Comparison of ENCODE assay signal across 11 cellular contexts in genomic region chr7:2845193-2845592, GRCh38. TPM values are rescaled to one million over a fixed set of nuclear protein-coding genes. Genes with fewer than 3 reads are reported as not detected.
A peak's percentile ranks its signal among the peaks of the same experiment; 100 is the strongest.
DNase-seq lines count a peak whose midpoint lies in the region; ATAC-seq and TF ChIP-seq lines count a peak whose summit lies in the region.
"Had no signal": no experiment of that assay in that cellular context is flagged by ENCODE, and none has a peak within 500 bp of the region (broad histone marks: within the 10 kb centered on the region; RNA-seq: fewer than 3 reads in every experiment).

No MANE protein-coding gene starts in this region.

- H3K9me3 ChIP-seq in Karpas-422 (ENCODE audit: low read length) (no peaks in the 10 kb centered on the region), neuron (ENCODE audit: low read length) (peaks cover 4% of the 10 kb centered on the region)
- H3K9me3 ChIP-seq: stomach had no signal

- H2AFZ ChIP-seq in Karpas-422 (ENCODE audit: low read length) (peak overlapping the region; percentile 100), neuron (ENCODE audit: low read depth, low read length) (peak overlapping the region; percentile 75)

- no peaks in the 10 kb centered on the region for H3K9me2 ChIP-seq in Karpas-422 (replicated peaks; ENCODE audit: insufficient read depth, low read length)

- no peak for ATAC-seq in HG03039 (IDR thresholded peaks at IDR 0.05; ENCODE audit: unreplicated experiment)
- ATAC-seq in HG03460 (IDR thresholded peaks at IDR 0.05; ENCODE audit: unreplicated experiment) = no peak

- H4K20me1 ChIP-seq in Karpas-422 (ENCODE audit: insufficient read depth, low read depth, low read length) = no peaks in the 10 kb centered on the region

- peak overlapping the region; percentile 45 for H3K4me3 Mint-ChIP-seq in T-helper 1 cell treated with Interleukin-12 subunit alpha and Interleukin-12 subunit beta and Interleukin-4 antibody, amounts not matched to agents 30 μg/mL and 1 μg/mL, for 36 hours
- peak overlapping the region; percentile 84 to 89 (median 86) for H3K4me3 Mint-ChIP-seq in brain

- H3K4me1 ChIP-seq in Karpas-422 (ENCODE audit: low read length) = peaks cover 9% of the 10 kb centered on the region
- H3K4me1 ChIP-seq in neuron (ENCODE audit: insufficient read depth, low read length) = peaks cover 13% of the 10 kb centered on the region

- no peaks in the 10 kb centered on the region for H3K9me3 Mint-ChIP-seq in T-helper 1 cell treated with Interleukin-12 subunit alpha and Interleukin-12 subunit beta and Interleukin-4 antibody, amounts not matched to agents 30 μg/mL and 1 μg/mL, for 36 hours
- H3K9me3 Mint-ChIP-seq in brain = peaks cover 1 to 9% (median 6%) of the 10 kb centered on the region in 5 experiments

- H3K79me2 ChIP-seq in Karpas-422 (ENCODE audit: low read length) = no peaks in the 10 kb centered on the region

- no peak overlapping the region for H3K27ac Mint-ChIP-seq in T-helper 1 cell treated with Interleukin-12 subunit alpha and Interleukin-12 subunit beta and Interleukin-4 antibody, amounts not matched to agents 30 μg/mL and 1 μg/mL, for 36 hours
- H3K27ac Mint-ChIP-seq in brain = peak overlapping the region in 3 of 5 experiments; percentile 19 to 93 (median 87)

- H3K27me3 Mint-ChIP-seq in T-helper 1 cell treated with Interleukin-12 subunit alpha and Interleukin-12 subunit beta and Interleukin-4 antibody, amounts not matched to agents 30 μg/mL and 1 μg/mL, for 36 hours (ENCODE audit: low read depth) = no peaks in the 10 kb centered on the region
- H3K27me3 Mint-ChIP-seq in brain = peaks cover 5% of the 10 kb centered on the region

- H3K4me3 ChIP-seq in Karpas-422 (ENCODE audit: low read length) (peak overlapping the region; percentile 69; the same call in 1 of the 2 replicates), neuron (ENCODE audit: low read length) (no peak overlapping the region)

- no peaks in the 10 kb centered on the region for H3K36me3 ChIP-seq in Karpas-422 (ENCODE audit: insufficient read depth, low read length)
- peaks cover 21% of the 10 kb centered on the region for H3K36me3 ChIP-seq in neuron (ENCODE audit: insufficient read depth, low read length)

- H3K4me1 Mint-ChIP-seq in T-helper 1 cell treated with Interleukin-12 subunit alpha and Interleukin-12 subunit beta and Interleukin-4 antibody, amounts not matched to agents 30 μg/mL and 1 μg/mL, for 36 hours (ENCODE audit: low read depth) = peaks cover 30% of the 10 kb centered on the region
- peaks cover 43% of the 10 kb centered on the region for H3K4me1 Mint-ChIP-seq in brain

- 0 out of 2 replicates have a peak overlapping the region, but pooled peaks have one; percentile 64 for H3K9ac ChIP-seq in Karpas-422 (ENCODE audit: low read length)

- H3K27me3 ChIP-seq in Karpas-422 (ENCODE audit: low read length) (no peaks in the 10 kb centered on the region), neuron (ENCODE audit: insufficient read depth, low read length) (no peaks in the 10 kb centered on the region)
- H3K27me3 ChIP-seq: stomach had no signal

- peak overlapping the region; percentile 91 for H3K4me2 ChIP-seq in Karpas-422 (ENCODE audit: low read depth, low read length, poor library complexity, severe bottlenecking)

- no peak for TF ChIP-seq CTCF in brain (conservative IDR thresholded peaks at IDR 0.05)

- peaks cover 13% of the 10 kb centered on the region for H3K36me3 Mint-ChIP-seq in T-helper 1 cell treated with Interleukin-12 subunit alpha and Interleukin-12 subunit beta and Interleukin-4 antibody, amounts not matched to agents 30 μg/mL and 1 μg/mL, for 36 hours (ENCODE audit: low read depth)
- H3K36me3 Mint-ChIP-seq in brain = peaks cover 26% of the 10 kb centered on the region

- no peak overlapping the region for H3K27ac ChIP-seq in Karpas-422 (ENCODE audit: low read length)

- no peak for DNase-seq in T-helper 1 cell
- no peak for DNase-seq in Karpas-422
- no peak for DNase-seq in NCI-H2227 (lab: John Stamatoyannopoulos, UW; ENCODE audit: unreplicated experiment)
- DNase-seq: kidney, NCI-H1694 treated with DMSO at 0.1 percent for 48 hours, stomach had no signal

RNA-seq across cellular contexts. Expression of gene GNA12, which starts 1.1 kb away (rescaled TPM):
- total RNA-seq in Karpas-422 (2014; rRNA removed; shearing (Covaris generic); ENCODE audit: low replicate concordance) = 3.1 and 8.1 TPM in 2 replicates
- 68.0 TPM for polyA plus RNA-seq in brain (ENCODE audit: insufficient read depth, low read depth, low replicate concordance)
